ENCODE assay signal across 8 cellular contexts in genomic region chr3:97764186-97765055, GRCh38. TPM values are rescaled to one million over a fixed set of nuclear protein-coding genes. Genes with fewer than 3 reads are reported as not detected.
A peak's percentile ranks its signal among the peaks of the same experiment; 100 is the strongest.
DNase-seq lines count a peak whose midpoint lies in the region; ATAC-seq and TF ChIP-seq lines count a peak whose summit lies in the region.

Gene ARL6 (plus strand): TSS chr3:97764758. CDS start chr3:97768108, 3,350 bp downstream.

- POLR2A ChIA-PET in PC-9 (lab: Charles Lee; ENCODE audit: unreplicated experiment) = interaction anchor here (0.6 kb wide), 1 partner anchor 728 kb away, joined by 4 read pairs; no protein-coding TSS in a partner anchor

- TF ChIP-seq EP300 in esophagus muscularis mucosa (IDR thresholded peaks at IDR 0.05) = no peak

- BruUV-seq in PC-9 (replicated peaks; lab: Mats Ljungman, UMichigan) = TSS peak; percentile 82

- CTCF ChIA-PET in PC-9 (lab: Charles Lee) = interaction anchor here (1.0 kb wide), 3 partner anchors 45 to 258 kb away, joined by 3 read pairs; partner anchors contain the start of gene CRYBG3

- peaks cover 3% of the 10 kb centered on the region; the same call in 1 of the 2 replicates for H3K9me3 ChIP-seq in PC-9 (ENCODE audit: insufficient read depth, low read depth)
- no peaks in the 10 kb centered on the region for H3K9me3 ChIP-seq in esophagus muscularis mucosa
- H3K9me3 ChIP-seq in muscle layer of duodenum (ENCODE audit: control insufficient read depth in 1 of 2, low read length in 2 of 2) = no peaks in the 10 kb centered on the region

- no peaks in the 10 kb centered on the region for H4K20me1 ChIP-seq in PC-9 (ENCODE audit: insufficient read depth)

- no peaks in the 10 kb centered on the region for H3K27me3 ChIP-seq in PC-9 (ENCODE audit: insufficient read depth, low read depth)
- no peaks in the 10 kb centered on the region for H3K27me3 ChIP-seq in esophagus muscularis mucosa
- H3K27me3 ChIP-seq in muscle layer of duodenum (ENCODE audit: low read depth, low read length) = no peaks in the 10 kb centered on the region

- intact Hi-C loops in PC-9 (cut with micrococcal nuclease; ENCODE audit: unreplicated experiment) = loop anchor here (1.0 kb wide), 1 partner anchor 207 kb away; no protein-coding TSS in a partner anchor
- intact Hi-C loops in esophagus muscularis mucosa (cut with DNase I) = no loop called here

- peak within 1 kb of the TSS; percentile 28 for H3K27ac ChIP-seq in PC-9
- peak within 1 kb of the TSS; percentile 61 to 79 (median 74) for H3K27ac ChIP-seq in esophagus muscularis mucosa (replicated peaks in 1 of 4)
- peak within 1 kb of the TSS; percentile 65 for H3K27ac ChIP-seq in muscle layer of duodenum (ENCODE audit: low read length)

- H3F3A ChIP-seq in PC-9 (ENCODE audit: insufficient read depth, low read depth) = peaks cover 12% of the 10 kb centered on the region; the same call in 1 of the 2 replicates

- H3K36me3 Mint-ChIP-seq in activated T-cell treated with anti-CD3 and anti-CD28 coated beads, Interleukin-2, amount 50 U/mL, for 4 hours (ENCODE audit: insufficient read depth) = peaks cover under 1% of the 10 kb centered on the region

- H3K79me2 ChIP-seq in PC-9 (ENCODE audit: low read depth) = peaks cover 19% of the 10 kb centered on the region

- no peaks in the 10 kb centered on the region for H3K9me3 Mint-ChIP-seq in activated T-cell treated with anti-CD3 and anti-CD28 coated beads, Interleukin-2, amount 50 U/mL, for 4 hours

- peak within 1 kb of the TSS; percentile 86 for H3K4me2 ChIP-seq in PC-9

- peaks cover 26% of the 10 kb centered on the region for H3K4me1 Mint-ChIP-seq in activated T-cell treated with anti-CD3 and anti-CD28 coated beads, Interleukin-2, amount 50 U/mL, for 4 hours (ENCODE audit: low read depth)

- H2AFZ ChIP-seq in PC-9 = peak within 1 kb of the TSS; percentile 99

- peak; percentile 98 for ATAC-seq in GM21717 (IDR thresholded peaks at IDR 0.05; ENCODE audit: unreplicated experiment)
- ATAC-seq in activated T-cell treated with anti-CD3 and anti-CD28 coated beads, Interleukin-2, amount 50 U/mL, for 4 hours = peak; percentile 94 to 95

- H3K4me3 ChIP-seq in Jurkat, Clone E6-1 (ENCODE audit: low read length) = peak within 1 kb of the TSS; percentile 74
- H3K4me3 ChIP-seq in PC-9 (peak within 1 kb of the TSS; percentile 69), esophagus muscularis mucosa (peak within 1 kb of the TSS; percentile 67 to 84 (median 74)), muscle layer of duodenum (ENCODE audit: low read depth in 1 of 2, low read length in 2 of 2) (peak within 1 kb of the TSS; percentile 95 to 98)

- no peak; the same call in 1 of the 2 replicates for TF ChIP-seq CTCF in PC-9 (conservative IDR thresholded peaks at IDR 0.05)
- no peak for TF ChIP-seq CTCF in esophagus muscularis mucosa (IDR thresholded peaks at IDR 0.05)

- no peaks in the 10 kb centered on the region for H3K27me3 Mint-ChIP-seq in activated T-cell treated with anti-CD3 and anti-CD28 coated beads, Interleukin-2, amount 50 U/mL, for 4 hours (ENCODE audit: low read depth)

- 1% methylated on average over 46 of the region's 52 CpGs for WGBS in esophagus muscularis mucosa

- H3K4me3 Mint-ChIP-seq in activated T-cell treated with anti-CD3 and anti-CD28 coated beads, Interleukin-2, amount 50 U/mL, for 4 hours = peak within 1 kb of the TSS; percentile 97

- 0 out of 2 replicates have a peak, but pooled peaks cover 2% of the 10 kb centered on the region for H3K36me3 ChIP-seq in PC-9 (ENCODE audit: low read depth)
- peaks cover 0 to 12% (median 4%) of the 10 kb centered on the region in 4 donors for H3K36me3 ChIP-seq in esophagus muscularis mucosa
- H3K36me3 ChIP-seq in muscle layer of duodenum (ENCODE audit: control insufficient read depth in 1 of 2, insufficient read depth in 2 of 2, low read length in 2 of 2) = peaks cover 0 to under 1% of the 10 kb centered on the region in 2 donors

- H3K9me2 ChIP-seq in PC-9 (ENCODE audit: insufficient read depth) = no peaks in the 10 kb centered on the region; the same call in 1 of the 2 replicates

- DNase-seq in DMS79 (lab: John Stamatoyannopoulos, UW) (peak; percentile 94), PC-9 (peak; percentile 85 to 89), esophagus muscularis mucosa (ENCODE audit: extremely low spot score) (peak; percentile 96)
- peak; percentile 67 for DNase-seq in Jurkat, Clone E6-1 (ENCODE audit: low read depth, low spot score)
- DNase-seq in activated T-cell treated with anti-CD3 and anti-CD28 coated beads, Interleukin-2, amount 50 U/mL, for 4 hours = peak; percentile 57
- DNase-seq in stimulated activated CD8-positive, alpha-beta memory T cell treated with anti-CD3 and anti-CD28 coated beads, Interleukin-7, amount 100 ng/mL, for 24 hours (ENCODE audit: low read depth) = peak; percentile 55

- H3K4me1 ChIP-seq in PC-9 (replicated peaks; ENCODE audit: insufficient read depth) = peaks cover 22% of the 10 kb centered on the region
- H3K4me1 ChIP-seq in esophagus muscularis mucosa = peaks cover 12 to 26% (median 20%) of the 10 kb centered on the region in 4 donors
- H3K4me1 ChIP-seq in muscle layer of duodenum (ENCODE audit: control insufficient read depth in 1 of 2, insufficient read depth in 2 of 2, low read length in 2 of 2) = peaks cover 9 to 13% of the 10 kb centered on the region in 2 donors

- no peak for TF ChIP-seq POLR2A in esophagus muscularis mucosa (IDR thresholded peaks at IDR 0.05; ENCODE audit: low read depth)

RNA-seq across cellular contexts. Expression of gene ARL6, which starts in this region (rescaled TPM):
- polyA plus RNA-seq in Jurkat, Clone E6-1 (2012; ENCODE audit: insufficient read depth, insufficient read length) = 10.4 TPM
- total RNA-seq in PC-9 (2021) = 10.6 and 14.6 TPM in 2 replicates
- total RNA-seq in activated T-cell treated with anti-CD3 and anti-CD28 coated beads, Interleukin-2, amount 50 U/mL, for 4 hours = 1 to 10 TPM; 7.9 to 8.6 (median 8.4) TPM
- total RNA-seq in esophagus muscularis mucosa = 10 to 100 TPM in 1 of 4 donors, 1 to 10 TPM in 3; 4.5 to 13.2 (median 9.1) TPM

Comparison
In these comparisons a context has a peak if more than half of its experiments do, and no peak if none do; other contexts are left out.
1. Peak in every context shown above with its lines: DNase-seq, ATAC-seq, H3K4me3 ChIP-seq and H3K27ac ChIP-seq.